18 cellular contexts compared by ENCODE assay signal in the genomic region with DNA sequence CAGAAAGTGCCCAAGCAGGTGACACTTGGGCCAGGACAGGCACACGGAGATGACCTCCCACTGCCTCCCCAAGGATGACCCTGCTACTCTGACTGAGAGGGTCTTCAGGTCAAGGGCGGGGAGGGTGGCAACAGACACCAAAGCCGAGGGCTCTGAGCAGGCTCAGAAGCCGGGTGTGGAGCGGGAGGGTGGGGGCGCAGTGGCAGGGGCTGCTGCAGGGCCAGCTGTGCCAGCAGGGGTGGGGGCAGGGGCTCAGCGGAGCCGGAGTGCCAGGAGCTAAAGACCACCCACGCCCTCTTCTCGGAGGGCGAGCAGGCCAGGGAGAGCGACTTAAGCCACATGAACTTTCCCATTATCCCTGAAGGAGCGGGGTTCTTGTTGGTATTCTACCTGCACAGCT.
"Had no signal": no experiment of that assay in that cellular context is flagged by ENCODE, and none has a peak within 500 bp of the region (broad histone marks: within the 10 kb centered on the region; RNA-seq: fewer than 3 reads in every experiment).

No MANE protein-coding gene starts in this region.

- H3K36me3 ChIP-seq: heart left ventricle, neural progenitor cell, prostate gland, right lobe of liver, thoracic aorta, transverse colon had no signal

- H3K4me3 ChIP-seq: neural progenitor cell, prostate gland, right lobe of liver, transverse colon had no signal

- H3K27ac ChIP-seq: neural progenitor cell, parathyroid adenoma, prostate gland, right lobe of liver, thoracic aorta had no signal

- H3K27me3 ChIP-seq: dorsolateral prefrontal cortex, heart left ventricle, right lobe of liver, transverse colon had no signal

- H3K4me1 ChIP-seq: prostate gland, right lobe of liver had no signal

- ATAC-seq: natural killer cell treated with Interleukin-12 subunit alpha and Interleukin-12 subunit beta and Interleukin-15 and Interleukin-18, amount 100 ng/mL, for 72 hours; stimulated activated naive B cell treated with anti-CD40 and anti-IgM and Interleukin-4, amounts not matched to agents 10 μg/mL and 1 μg/mL and 100 μg/mL, for 72 hours; stimulated activated naive CD8-positive, alpha-beta T cell treated with anti-CD3 and anti-CD28 coated beads, Interleukin-15, amount 100 ng/mL, for 72 hours had no signal

- H3K9ac ChIP-seq: neural progenitor cell, parathyroid adenoma had no signal

- H3K9me3 ChIP-seq: heart left ventricle, prostate gland, right lobe of liver, thoracic aorta, transverse colon had no signal

- DNase-seq: dorsolateral prefrontal cortex; effector CD8-positive, alpha-beta T cell; hippocampal formation; left colon; mammary epithelial cell; occipital lobe; right lobe of liver; stimulated activated CD4-positive, alpha-beta T cell treated with anti-CD3 and anti-CD28 coated beads, Interleukin-2, amount 100 ng/mL, for 24 hours; stimulated activated CD4-positive, alpha-beta T cell treated with anti-CD3 and anti-CD28 coated beads, Interleukin-4, amount 100 ng/mL, for 4 hours; stimulated activated naive B cell treated with anti-CD40 and anti-IgM and Interleukin-4, amounts not matched to agents 10 μg/mL and 1 μg/mL and 100 μg/mL, for 72 hours; stimulated activated naive CD8-positive, alpha-beta T cell treated with anti-CD3 and anti-CD28 coated beads, Interleukin-15, amount 100 ng/mL, for 72 hours; transverse colon had no signal
